Comparison of ENCODE assay signal across 20 cellular contexts in genomic region chr21:45108034-45108790, GRCh38.
"Had no signal": no experiment of that assay in that cellular context is flagged by ENCODE, and none has a peak within 500 bp of the region (broad histone marks: within the 10 kb centered on the region; RNA-seq: fewer than 3 reads in every experiment).

No MANE protein-coding gene starts in this region.

- H3K27me3 ChIP-seq: adrenal gland had no signal

- H3K27me3 Mint-ChIP-seq: activated CD4-positive, alpha-beta memory T cell treated with anti-CD3 and anti-CD28 coated beads for 36 hours; activated CD4-positive, alpha-beta T cell treated with anti-CD3 and anti-CD28 coated beads, Interleukin-2, amount 10 ng/mL, durations not matched to agents 7 days and 5 days; activated naive CD8-positive, alpha-beta T cell; T-helper 17 cell had no signal

- H3K36me3 ChIP-seq: adrenal gland had no signal

- ATAC-seq: activated T-cell treated with anti-CD3 and anti-CD28 coated beads, Interleukin-2, amount 50 U/mL, for 4 hours; T-helper 17 cell had no signal

- H3K36me3 Mint-ChIP-seq: activated CD4-positive, alpha-beta memory T cell treated with anti-CD3 and anti-CD28 coated beads for 36 hours had no signal

- H3K4me3 ChIP-seq: adrenal gland, PC-9 had no signal

- H3K9me3 ChIP-seq: adrenal gland had no signal

- DNase-seq: activated CD4-positive, alpha-beta memory T cell treated with anti-CD3 and anti-CD28 coated beads for 36 hours; activated CD4-positive, alpha-beta T cell treated with anti-CD3 and anti-CD28 coated beads, Interleukin-2, amount 10 ng/mL, durations not matched to agents 7 days and 5 days; activated CD4-positive, CD25-positive, alpha-beta regulatory T cell; activated gamma-delta T cell; activated naive CD4-positive, alpha-beta T cell treated with anti-CD3 and anti-CD28 coated beads for 36 hours; activated T-cell treated with anti-CD3 and anti-CD28 coated beads, Interleukin-2, amount 50 U/mL, for 4 hours; adrenal gland; anterior cingulate cortex; IMR-90; Karpas-422; NCI-H1105 treated with DMSO at 0.1 percent for 48 hours; NCI-H1436 treated with DMSO at 0.1 percent for 48 hours; NCI-H187; NCI-H2081; NCI-H510A treated with DMSO at 0.1 percent for 48 hours; PC-9; SIG-M5; T-helper 17 cell; T-helper 9 cell had no signal

- H2AFZ ChIP-seq: PC-9 had no signal

- H3K27ac Mint-ChIP-seq: activated CD4-positive, alpha-beta memory T cell treated with anti-CD3 and anti-CD28 coated beads for 36 hours; T-helper 17 cell had no signal

- H3K27ac ChIP-seq: adrenal gland, PC-9 had no signal

- H3K9me3 Mint-ChIP-seq: activated CD4-positive, alpha-beta memory T cell treated with anti-CD3 and anti-CD28 coated beads for 36 hours; activated CD4-positive, alpha-beta T cell treated with anti-CD3 and anti-CD28 coated beads, Interleukin-2, amount 10 ng/mL, durations not matched to agents 7 days and 5 days; activated T-cell treated with anti-CD3 and anti-CD28 coated beads, Interleukin-2, amount 50 U/mL, for 4 hours had no signal

- H3K4me2 ChIP-seq: PC-9 had no signal
